In the genomic region with DNA sequence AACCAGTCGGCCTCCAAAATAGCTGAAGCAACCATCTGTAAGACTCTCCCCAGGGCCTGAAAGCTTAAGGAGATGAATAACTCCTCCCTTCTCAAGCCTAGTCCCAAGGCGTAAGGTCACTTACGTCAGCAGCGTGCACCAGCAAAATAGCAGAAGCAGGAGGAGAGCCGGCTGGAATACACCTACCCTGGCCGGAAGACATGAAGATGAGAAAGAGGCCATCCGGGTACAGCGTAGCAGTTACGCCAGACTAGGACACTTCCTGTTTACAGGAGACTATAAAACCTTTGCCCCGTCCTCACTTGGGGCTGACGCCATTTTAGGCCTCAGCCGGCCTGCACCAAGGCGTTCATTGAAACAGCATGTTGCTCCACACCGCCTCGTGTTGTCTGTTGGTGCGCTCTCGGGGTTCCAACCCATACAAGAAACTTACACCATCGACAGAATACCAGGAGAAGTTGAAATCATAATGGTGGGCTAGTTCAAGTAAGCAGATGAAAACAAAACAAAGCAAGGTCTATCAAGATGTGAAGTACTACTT, we compare ENCODE assay signal across 1 cellular context.
TF ChIP-seq lines count a peak whose summit lies in the region.

No MANE protein-coding gene starts in this region.

TF ChIP-seq in GM23338, 12 proteins besides CTCF, POLR2A, EP300 and RAD21 (continued from another document):
- TF ChIP-seq, protein P1, sequence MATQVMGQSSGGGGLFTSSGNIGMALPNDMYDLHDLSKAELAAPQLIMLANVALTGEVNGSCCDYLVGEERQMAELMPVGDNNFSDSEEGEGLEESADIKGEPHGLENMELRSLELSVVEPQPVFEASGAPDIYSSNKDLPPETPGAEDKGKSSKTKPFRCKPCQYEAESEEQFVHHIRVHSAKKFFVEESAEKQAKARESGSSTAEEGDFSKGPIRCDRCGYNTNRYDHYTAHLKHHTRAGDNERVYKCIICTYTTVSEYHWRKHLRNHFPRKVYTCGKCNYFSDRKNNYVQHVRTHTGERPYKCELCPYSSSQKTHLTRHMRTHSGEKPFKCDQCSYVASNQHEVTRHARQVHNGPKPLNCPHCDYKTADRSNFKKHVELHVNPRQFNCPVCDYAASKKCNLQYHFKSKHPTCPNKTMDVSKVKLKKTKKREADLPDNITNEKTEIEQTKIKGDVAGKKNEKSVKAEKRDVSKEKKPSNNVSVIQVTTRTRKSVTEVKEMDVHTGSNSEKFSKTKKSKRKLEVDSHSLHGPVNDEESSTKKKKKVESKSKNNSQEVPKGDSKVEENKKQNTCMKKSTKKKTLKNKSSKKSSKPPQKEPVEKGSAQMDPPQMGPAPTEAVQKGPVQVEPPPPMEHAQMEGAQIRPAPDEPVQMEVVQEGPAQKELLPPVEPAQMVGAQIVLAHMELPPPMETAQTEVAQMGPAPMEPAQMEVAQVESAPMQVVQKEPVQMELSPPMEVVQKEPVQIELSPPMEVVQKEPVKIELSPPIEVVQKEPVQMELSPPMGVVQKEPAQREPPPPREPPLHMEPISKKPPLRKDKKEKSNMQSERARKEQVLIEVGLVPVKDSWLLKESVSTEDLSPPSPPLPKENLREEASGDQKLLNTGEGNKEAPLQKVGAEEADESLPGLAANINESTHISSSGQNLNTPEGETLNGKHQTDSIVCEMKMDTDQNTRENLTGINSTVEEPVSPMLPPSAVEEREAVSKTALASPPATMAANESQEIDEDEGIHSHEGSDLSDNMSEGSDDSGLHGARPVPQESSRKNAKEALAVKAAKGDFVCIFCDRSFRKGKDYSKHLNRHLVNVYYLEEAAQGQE (IDR thresholded peaks at IDR 0.05; ENCODE audit: unreplicated experiment): no peak
- TF ChIP-seq STAT1 (IDR thresholded peaks at IDR 0.05; ENCODE audit: unreplicated experiment): no peak
- TF ChIP-seq POLR2AphosphoS5 (IDR thresholded peaks at IDR 0.05; ENCODE audit: low read depth): no peak
- no peak for TF ChIP-seq EZH2 (IDR thresholded peaks at IDR 0.05; ENCODE audit: low read depth, unreplicated experiment)
- TF ChIP-seq, protein P2, sequence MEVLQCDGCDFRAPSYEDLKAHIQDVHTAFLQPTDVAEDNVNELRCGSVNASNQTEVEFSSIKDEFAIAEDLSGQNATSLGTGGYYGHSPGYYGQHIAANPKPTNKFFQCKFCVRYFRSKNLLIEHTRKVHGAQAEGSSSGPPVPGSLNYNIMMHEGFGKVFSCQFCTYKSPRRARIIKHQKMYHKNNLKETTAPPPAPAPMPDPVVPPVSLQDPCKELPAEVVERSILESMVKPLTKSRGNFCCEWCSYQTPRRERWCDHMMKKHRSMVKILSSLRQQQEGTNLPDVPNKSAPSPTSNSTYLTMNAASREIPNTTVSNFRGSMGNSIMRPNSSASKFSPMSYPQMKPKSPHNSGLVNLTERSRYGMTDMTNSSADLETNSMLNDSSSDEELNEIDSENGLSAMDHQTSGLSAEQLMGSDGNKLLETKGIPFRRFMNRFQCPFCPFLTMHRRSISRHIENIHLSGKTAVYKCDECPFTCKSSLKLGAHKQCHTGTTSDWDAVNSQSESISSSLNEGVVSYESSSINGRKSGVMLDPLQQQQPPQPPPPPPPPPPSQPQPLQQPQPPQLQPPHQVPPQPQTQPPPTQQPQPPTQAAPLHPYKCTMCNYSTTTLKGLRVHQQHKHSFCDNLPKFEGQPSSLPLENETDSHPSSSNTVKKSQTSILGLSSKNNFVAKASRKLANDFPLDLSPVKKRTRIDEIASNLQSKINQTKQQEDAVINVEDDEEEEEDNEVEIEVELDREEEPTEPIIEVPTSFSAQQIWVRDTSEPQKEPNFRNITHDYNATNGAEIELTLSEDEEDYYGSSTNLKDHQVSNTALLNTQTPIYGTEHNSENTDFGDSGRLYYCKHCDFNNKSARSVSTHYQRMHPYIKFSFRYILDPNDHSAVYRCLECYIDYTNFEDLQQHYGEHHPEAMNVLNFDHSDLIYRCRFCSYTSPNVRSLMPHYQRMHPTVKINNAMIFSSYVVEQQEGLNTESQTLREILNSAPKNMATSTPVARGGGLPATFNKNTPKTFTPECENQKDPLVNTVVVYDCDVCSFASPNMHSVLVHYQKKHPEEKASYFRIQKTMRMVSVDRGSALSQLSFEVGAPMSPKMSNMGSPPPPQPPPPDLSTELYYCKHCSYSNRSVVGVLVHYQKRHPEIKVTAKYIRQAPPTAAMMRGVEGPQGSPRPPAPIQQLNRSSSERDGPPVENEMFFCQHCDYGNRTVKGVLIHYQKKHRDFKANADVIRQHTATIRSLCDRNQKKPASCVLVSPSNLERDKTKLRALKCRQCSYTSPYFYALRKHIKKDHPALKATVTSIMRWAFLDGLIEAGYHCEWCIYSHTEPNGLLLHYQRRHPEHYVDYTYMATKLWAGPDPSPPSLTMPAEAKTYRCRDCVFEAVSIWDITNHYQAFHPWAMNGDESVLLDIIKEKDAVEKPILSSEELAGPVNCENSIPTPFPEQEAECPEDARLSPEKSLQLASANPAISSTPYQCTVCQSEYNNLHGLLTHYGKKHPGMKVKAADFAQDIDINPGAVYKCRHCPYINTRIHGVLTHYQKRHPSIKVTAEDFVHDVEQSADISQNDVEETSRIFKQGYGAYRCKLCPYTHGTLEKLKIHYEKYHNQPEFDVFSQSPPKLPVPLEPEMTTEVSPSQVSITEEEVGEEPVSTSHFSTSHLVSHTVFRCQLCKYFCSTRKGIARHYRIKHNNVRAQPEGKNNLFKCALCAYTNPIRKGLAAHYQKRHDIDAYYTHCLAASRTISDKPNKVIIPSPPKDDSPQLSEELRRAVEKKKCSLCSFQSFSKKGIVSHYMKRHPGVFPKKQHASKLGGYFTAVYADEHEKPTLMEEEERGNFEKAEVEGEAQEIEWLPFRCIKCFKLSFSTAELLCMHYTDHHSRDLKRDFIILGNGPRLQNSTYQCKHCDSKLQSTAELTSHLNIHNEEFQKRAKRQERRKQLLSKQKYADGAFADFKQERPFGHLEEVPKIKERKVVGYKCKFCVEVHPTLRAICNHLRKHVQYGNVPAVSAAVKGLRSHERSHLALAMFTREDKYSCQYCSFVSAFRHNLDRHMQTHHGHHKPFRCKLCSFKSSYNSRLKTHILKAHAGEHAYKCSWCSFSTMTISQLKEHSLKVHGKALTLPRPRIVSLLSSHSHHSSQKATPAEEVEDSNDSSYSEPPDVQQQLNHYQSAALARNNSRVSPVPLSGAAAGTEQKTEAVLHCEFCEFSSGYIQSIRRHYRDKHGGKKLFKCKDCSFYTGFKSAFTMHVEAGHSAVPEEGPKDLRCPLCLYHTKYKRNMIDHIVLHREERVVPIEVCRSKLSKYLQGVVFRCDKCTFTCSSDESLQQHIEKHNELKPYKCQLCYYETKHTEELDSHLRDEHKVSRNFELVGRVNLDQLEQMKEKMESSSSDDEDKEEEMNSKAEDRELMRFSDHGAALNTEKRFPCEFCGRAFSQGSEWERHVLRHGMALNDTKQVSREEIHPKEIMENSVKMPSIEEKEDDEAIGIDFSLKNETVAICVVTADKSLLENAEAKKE (CRISPR knock-in tag; IDR thresholded peaks at IDR 0.05): no peak
- no peak for TF ChIP-seq NANOG (IDR thresholded peaks at IDR 0.05; ENCODE audit: borderline replicate concordance)
- no peak for TF ChIP-seq ZNF331 (CRISPR knock-in tag; IDR thresholded peaks at IDR 0.05; ENCODE audit: low read depth)
- TF ChIP-seq, protein P3, sequence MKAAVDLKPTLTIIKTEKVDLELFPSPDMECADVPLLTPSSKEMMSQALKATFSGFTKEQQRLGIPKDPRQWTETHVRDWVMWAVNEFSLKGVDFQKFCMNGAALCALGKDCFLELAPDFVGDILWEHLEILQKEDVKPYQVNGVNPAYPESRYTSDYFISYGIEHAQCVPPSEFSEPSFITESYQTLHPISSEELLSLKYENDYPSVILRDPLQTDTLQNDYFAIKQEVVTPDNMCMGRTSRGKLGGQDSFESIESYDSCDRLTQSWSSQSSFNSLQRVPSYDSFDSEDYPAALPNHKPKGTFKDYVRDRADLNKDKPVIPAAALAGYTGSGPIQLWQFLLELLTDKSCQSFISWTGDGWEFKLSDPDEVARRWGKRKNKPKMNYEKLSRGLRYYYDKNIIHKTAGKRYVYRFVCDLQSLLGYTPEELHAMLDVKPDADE (IDR thresholded peaks at IDR 0.05): no peak
